Comparison of ENCODE assay signal across 10 cellular contexts in genomic region chr7:55623617-55624016, GRCh38.
"Had no signal": no experiment of that assay in that cellular context is flagged by ENCODE, and none has a peak within 500 bp of the region (broad histone marks: within the 10 kb centered on the region; RNA-seq: fewer than 3 reads in every experiment).

No MANE protein-coding gene starts in this region.

- H3K4me3 ChIP-seq: GM23248, HAP-1 had no signal

- H3K9ac ChIP-seq: GM23248 had no signal

- H3K4me1 Mint-ChIP-seq: IgD-negative memory B cell had no signal

- H3K36me3 ChIP-seq: HAP-1 had no signal

- DNase-seq: GM23248, GOT3, H7, HFFc6, KG1 had no signal

- H3K4me3 Mint-ChIP-seq: HFFc6, IgD-negative memory B cell had no signal

- H3K4me1 ChIP-seq: HAP-1 had no signal

- H3K27ac ChIP-seq: GM23248, HL-60 had no signal

- H3K27ac Mint-ChIP-seq: HFFc6, IgD-negative memory B cell had no signal

- ATAC-seq: HCT116, HepG2 had no signal
